8 cellular contexts compared by ENCODE assay signal in genomic region chr17:64927444-64927843, GRCh38. TPM values are rescaled to one million over a fixed set of nuclear protein-coding genes. Genes with fewer than 3 reads are reported as not detected.
DNase-seq lines count a peak whose midpoint lies in the region; ATAC-seq and TF ChIP-seq lines count a peak whose summit lies in the region.
"Not testable (repeated sequence)": the region's sequence is repeated elsewhere in the genome, so short reads cannot be mapped to it uniquely, and the experiment has no call there.

No MANE protein-coding gene starts in this region.

- TF ChIP-seq EP300 in gastroesophageal sphincter (IDR thresholded peaks at IDR 0.05): not testable (repeated sequence)

- peak; percentile 54 for ATAC-seq in HG03095 (IDR thresholded peaks at IDR 0.05; ENCODE audit: unreplicated experiment)
- peak; percentile 84 for ATAC-seq in gastroesophageal sphincter

- TF ChIP-seq POLR2A in gastroesophageal sphincter (IDR thresholded peaks at IDR 0.05): not testable (repeated sequence)

- DNase-seq in ELR (ENCODE audit: low read depth) (peak; percentile 79), NCI-H2196 (lab: John Stamatoyannopoulos, UW; ENCODE audit: unreplicated experiment) (peak; percentile 81), T-helper 1 cell (peak in 4 of 5 donors; percentile 48 to 73 (median 68)), neural progenitor cell (ENCODE audit: low spot score) (peak; percentile 74)
- peak; percentile 56 for DNase-seq in activated naive CD8-positive, alpha-beta T cell treated with anti-CD3 and anti-CD28 coated beads for 36 hours
- DNase-seq in tibial artery: not testable (repeated sequence)

- not testable (repeated sequence) for H2AFZ ChIP-seq in neural progenitor cell (replicated peaks)

- intact Hi-C loops in tibial artery (cut with DNase I; ENCODE audit: low total_unique reads): not testable (repeated sequence)

- H3K9me3 Mint-ChIP-seq in activated naive CD8-positive, alpha-beta T cell treated with anti-CD3 and anti-CD28 coated beads for 36 hours; neural progenitor cell: not testable (repeated sequence)

- H3K9me3 ChIP-seq in gastroesophageal sphincter; neural progenitor cell (ENCODE audit: low read depth); tibial artery: not testable (repeated sequence)

- not testable (repeated sequence) for H3K36me3 Mint-ChIP-seq in activated naive CD8-positive, alpha-beta T cell treated with anti-CD3 and anti-CD28 coated beads for 36 hours; neural progenitor cell

- H3K9ac ChIP-seq in neural progenitor cell: not testable (repeated sequence)

- not testable (repeated sequence) for H3K4me2 ChIP-seq in neural progenitor cell

- not testable (repeated sequence) for H3K79me2 ChIP-seq in neural progenitor cell (ENCODE audit: low read depth)

- peak in 3 of 4 experiments; percentile 67 to 79 (median 77) for TF ChIP-seq CTCF in gastroesophageal sphincter (IDR thresholded peaks at IDR 0.05)
- TF ChIP-seq CTCF in neural progenitor cell (IDR thresholded peaks at IDR 0.05): peak; percentile 67
- peak; percentile 61 to 82 for TF ChIP-seq CTCF in tibial artery (IDR thresholded peaks at IDR 0.05)

- not testable (repeated sequence) for H3K4me1 ChIP-seq in gastroesophageal sphincter, neural progenitor cell, tibial artery

- peak overlapping the region in 1 of 4 donors; percentile 37 for H3K27ac ChIP-seq in gastroesophageal sphincter
- not testable (repeated sequence) for H3K27ac ChIP-seq in neural progenitor cell, tibial artery

- H3K4me3 Mint-ChIP-seq in activated naive CD8-positive, alpha-beta T cell treated with anti-CD3 and anti-CD28 coated beads for 36 hours; neural progenitor cell: not testable (repeated sequence)

- WGBS in gastroesophageal sphincter (ENCODE audit: low coverage in 1 of 2), 2 donors: 0% methylated on average over 2 of the region's 2 CpGs

- H3K36me3 ChIP-seq in gastroesophageal sphincter, neural progenitor cell, tibial artery: not testable (repeated sequence)

- H3K4me3 ChIP-seq in gastroesophageal sphincter, neural progenitor cell, tibial artery: not testable (repeated sequence)

- H3K27me3 ChIP-seq in gastroesophageal sphincter, neural progenitor cell, tibial artery: not testable (repeated sequence)

- not testable (repeated sequence) for H4K20me1 ChIP-seq in neural progenitor cell (ENCODE audit: low read depth)

- not testable (repeated sequence) for H3K27me3 Mint-ChIP-seq in activated naive CD8-positive, alpha-beta T cell treated with anti-CD3 and anti-CD28 coated beads for 36 hours; neural progenitor cell (ENCODE audit: insufficient read depth, low read depth)

- H3K27ac Mint-ChIP-seq in activated naive CD8-positive, alpha-beta T cell treated with anti-CD3 and anti-CD28 coated beads for 36 hours; neural progenitor cell: not testable (repeated sequence)

- peaks cover 25% of the 10 kb centered on the region for H3K4me1 Mint-ChIP-seq in activated naive CD8-positive, alpha-beta T cell treated with anti-CD3 and anti-CD28 coated beads for 36 hours
- H3K4me1 Mint-ChIP-seq in neural progenitor cell: not testable (repeated sequence)

- H3F3A ChIP-seq in neural progenitor cell (ENCODE audit: low read depth): not testable (repeated sequence)

RNA-seq across cellular contexts. Expression of gene LRRC37A3, which starts 8.2 kb away (rescaled TPM):
- 1 to 10 TPM; 4.5 to 4.8 TPM for total RNA-seq in activated naive CD8-positive, alpha-beta T cell treated with anti-CD3 and anti-CD28 coated beads for 36 hours
- 1 to 10 TPM; 1.7 to 8.1 (median 3.9) TPM for total RNA-seq in gastroesophageal sphincter
- total RNA-seq in neural progenitor cell (ENCODE audit: low replicate concordance): 5.4 and 5.6 TPM in 2 replicates
